In genomic region chr16:57615813-57616212, GRCh38 we compare ENCODE assay signal across 1 cellular context.
TF ChIP-seq lines count a peak whose summit lies in the region.

No MANE protein-coding gene starts in this region.

TF ChIP-seq in K562, 482 proteins besides CTCF, POLR2A, EP300 and RAD21:
- peak; percentile 85 for TF ChIP-seq RBM25 (IDR thresholded peaks at IDR 0.05; ENCODE audit: low read depth, low read length, severe bottlenecking)
- no peak for TF ChIP-seq CC2D1A (IDR thresholded peaks at IDR 0.05)
- no peak for TF ChIP-seq THAP7 (CRISPR knock-in tag; IDR thresholded peaks at IDR 0.05)
- TF ChIP-seq KDM1A (IDR thresholded peaks at IDR 0.05): peak in 1 of 2 experiments; percentile 45; a peak in 1 of 4 replicates
- TF ChIP-seq ZNF24 (IDR thresholded peaks at IDR 0.05): 0 out of 2 replicates have a peak, but pooled peaks have one; percentile 49
- 0 out of 4 replicates have a peak, but pooled peaks of 1 of the 2 experiments have one; percentile 12 for TF ChIP-seq RCOR1 (IDR thresholded peaks at IDR 0.05; ENCODE audit: borderline replicate concordance in 1 of 2, low read depth in 2 of 2, low read length in 2 of 2)
- TF ChIP-seq ZBTB33 (CRISPR knock-in tag; IDR thresholded peaks at IDR 0.05): 0 out of 2 replicates have a peak, but pooled peaks have one; percentile 36
